ENCODE assay signal across 19 cellular contexts in the genomic region with DNA sequence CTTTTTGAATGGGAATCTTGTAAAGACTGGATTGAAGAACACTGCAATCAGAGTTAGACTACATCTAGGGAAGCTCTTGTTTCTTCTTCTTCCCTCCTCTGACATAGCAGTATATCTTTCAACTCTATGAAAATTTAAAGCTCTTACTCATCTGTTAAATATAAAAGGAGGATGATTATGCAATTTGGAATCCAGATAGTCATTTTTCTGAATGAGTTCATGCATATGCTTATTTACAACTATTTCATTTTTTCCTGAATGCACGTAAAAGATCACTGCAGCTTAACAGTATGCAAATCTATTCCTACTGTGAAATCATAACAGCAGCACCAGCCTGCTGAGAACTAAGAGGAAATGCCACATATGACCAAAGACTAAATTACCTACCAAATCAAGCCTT.
A peak's percentile ranks its signal among the peaks of the same experiment; 100 is the strongest.
DNase-seq lines count a peak whose midpoint lies in the region; ATAC-seq and TF ChIP-seq lines count a peak whose summit lies in the region.
"Had no signal": no experiment of that assay in that cellular context is flagged by ENCODE, and none has a peak within 500 bp of the region (broad histone marks: within the 10 kb centered on the region; RNA-seq: fewer than 3 reads in every experiment).

No MANE protein-coding gene starts in this region.

- no peak overlapping the region for H3K27ac ChIP-seq in mammary epithelial cell (ENCODE audit: insufficient read depth, low read depth, low read length)
- 0 out of 2 replicates have a peak overlapping the region, but pooled peaks have one; percentile 7 for H3K27ac ChIP-seq in SK-N-MC
- H3K27ac ChIP-seq: suprapubic skin had no signal

- CTCF ChIA-PET in mammary epithelial cell (lab: Charles Lee; ENCODE audit: low non-redundant PET): no interaction called here
- CTCF ChIA-PET in MCF 10A (lab: Yijun Ruan, JAX): interaction anchor here (0.6 to 1.1 kb wide), 2 partner anchors 12 to 210 kb away, joined by 3 to 6 read pairs; no protein-coding TSS in a partner anchor

- no peak overlapping the region for H3K4me3 Mint-ChIP-seq in MCF 10A (ENCODE audit: unreplicated experiment)
- no peak overlapping the region for H3K4me3 Mint-ChIP-seq in effector memory CD8-positive, alpha-beta T cell
- H3K4me3 Mint-ChIP-seq: activated CD8-positive, alpha-beta T cell treated with anti-CD3 and anti-CD28 coated beads for 36 hours; CD4-positive, alpha-beta memory T cell; nephron had no signal

- TF ChIP-seq CTCF in mammary epithelial cell (conservative IDR thresholded peaks at IDR 0.05 in 1 of 2, IDR thresholded peaks at IDR 0.05 in 1 of 2; ENCODE audit: extremely low read depth in 1 of 2, insufficient read depth in 1 of 2, low read depth in 1 of 2, low read length in 2 of 2) (no peak), MCF 10A (IDR thresholded peaks at IDR 0.05; ENCODE audit: unreplicated experiment) (no peak), fibroblast of villous mesenchyme (IDR thresholded peaks at IDR 0.05; ENCODE audit: insufficient read depth, low read depth, low read length) (no peak)

- no peak overlapping the region for H2AFZ ChIP-seq in mammary epithelial cell (ENCODE audit: low read depth, low read length)

- no peak overlapping the region for H3K27ac Mint-ChIP-seq in MCF 10A (ENCODE audit: low read depth, unreplicated experiment)
- no peak overlapping the region for H3K27ac Mint-ChIP-seq in effector memory CD8-positive, alpha-beta T cell
- H3K27ac Mint-ChIP-seq: activated CD8-positive, alpha-beta T cell treated with anti-CD3 and anti-CD28 coated beads for 36 hours; CD4-positive, alpha-beta memory T cell had no signal

- no peaks in the 10 kb centered on the region for H4K20me1 ChIP-seq in mammary epithelial cell (ENCODE audit: insufficient read depth, low read length)

- H3K4me3 ChIP-seq in mammary epithelial cell (replicated peaks in 1 of 3; ENCODE audit: insufficient read depth in 1 of 3, low read depth in 2 of 3, low read length in 3 of 3) (no peak overlapping the region), SK-N-MC (peak overlapping the region; percentile 10; the same call in 1 of the 2 replicates), fibroblast of villous mesenchyme (ENCODE audit: low read depth, low read length) (no peak overlapping the region)
- H3K4me3 ChIP-seq: suprapubic skin had no signal

- peaks cover 15% of the 10 kb centered on the region for H3K4me1 Mint-ChIP-seq in MCF 10A (ENCODE audit: insufficient read depth, unreplicated experiment)
- no peaks in the 10 kb centered on the region for H3K4me1 Mint-ChIP-seq in effector memory CD8-positive, alpha-beta T cell (ENCODE audit: low read depth in 2 of 2)
- H3K4me1 Mint-ChIP-seq: CD4-positive, alpha-beta memory T cell had no signal

- H3K9me3 Mint-ChIP-seq in MCF 10A (ENCODE audit: unreplicated experiment): no peaks in the 10 kb centered on the region
- no peaks in the 10 kb centered on the region for H3K9me3 Mint-ChIP-seq in effector memory CD8-positive, alpha-beta T cell
- H3K9me3 Mint-ChIP-seq: activated CD8-positive, alpha-beta T cell treated with anti-CD3 and anti-CD28 coated beads for 36 hours had no signal

- H3K27me3 Mint-ChIP-seq in MCF 10A (ENCODE audit: insufficient read depth, unreplicated experiment): peaks cover 25% of the 10 kb centered on the region
- H3K27me3 Mint-ChIP-seq in effector memory CD8-positive, alpha-beta T cell: peaks cover 28 to 46% of the 10 kb centered on the region in 2 donors

- intact Hi-C loops in mammary epithelial cell (cut with micrococcal nuclease): no loop called here
- intact Hi-C loops in MCF 10A (cut with micrococcal nuclease): no loop called here

- in situ Hi-C loops in mammary epithelial cell (cut with MboI; ENCODE audit: low sequenced_read_pairs in 2 of 2): no loop called here

- no TSS peak for BruUV-seq in mammary epithelial cell (replicated peaks; lab: Mats Ljungman, UMichigan)
- no TSS peak for BruUV-seq in MCF 10A (replicated peaks; lab: Mats Ljungman, UMichigan)

- no peaks in the 10 kb centered on the region for H3K36me3 ChIP-seq in mammary epithelial cell (ENCODE audit: insufficient read depth, low read length)
- H3K36me3 ChIP-seq in SK-N-MC (ENCODE audit: insufficient read depth, low read length): no peaks in the 10 kb centered on the region
- H3K36me3 ChIP-seq: suprapubic skin had no signal

- no peaks in the 10 kb centered on the region for H3K36me3 Mint-ChIP-seq in MCF 10A (ENCODE audit: insufficient read depth, unreplicated experiment)
- H3K36me3 Mint-ChIP-seq in effector memory CD8-positive, alpha-beta T cell (ENCODE audit: insufficient read depth): peaks cover 4% of the 10 kb centered on the region
- H3K36me3 Mint-ChIP-seq: CD4-positive, alpha-beta memory T cell had no signal

- H3K9ac ChIP-seq in mammary epithelial cell (ENCODE audit: insufficient read depth, low read length) (no peak overlapping the region), SK-N-MC (ENCODE audit: insufficient read length) (no peak overlapping the region)

- no peaks in the 10 kb centered on the region for H3K79me2 ChIP-seq in mammary epithelial cell (ENCODE audit: insufficient read depth, low read length)

- H3K4me2 ChIP-seq in mammary epithelial cell (ENCODE audit: insufficient read depth, low read depth, low read length): no peak overlapping the region

- dilution Hi-C loops in mammary epithelial cell (cut with HindIII; ENCODE audit: low sequenced_read_pairs): no loop called here

- H3K9me3 ChIP-seq in mammary epithelial cell (replicated peaks; ENCODE audit: insufficient read depth, low read length): no peaks in the 10 kb centered on the region
- H3K9me3 ChIP-seq in SK-N-MC (ENCODE audit: low read depth, low read length): no peaks in the 10 kb centered on the region; the same call in 1 of the 2 replicates
- H3K9me3 ChIP-seq: suprapubic skin had no signal

- no peaks in the 10 kb centered on the region for H3K27me3 ChIP-seq in mammary epithelial cell (ENCODE audit: insufficient read depth, low read length)

- 63% methylated on average over 1 of the region's 1 CpG for WGBS in mammary epithelial cell (ENCODE audit: low coverage, missing lambda C conversion rate)

- no peak for ATAC-seq in effector memory CD8-positive, alpha-beta T cell (replicated peaks)
- ATAC-seq in GM21737 (IDR thresholded peaks at IDR 0.05; ENCODE audit: unreplicated experiment): no peak
- ATAC-seq: activated CD8-positive, alpha-beta T cell treated with anti-CD3 and anti-CD28 coated beads for 36 hours; esophagus mucosa had no signal

- peak; percentile 28 for DNase-seq in mammary epithelial cell
- no peak for DNase-seq in MCF 10A (ENCODE audit: unreplicated experiment)
- peak; percentile 91 for DNase-seq in SK-N-MC (ENCODE audit: low read depth, low spot score)
- peak; percentile 85 for DNase-seq in fibroblast of villous mesenchyme (ENCODE audit: low read depth)
- no peak for DNase-seq in stimulated activated CD4-positive, alpha-beta T cell treated with anti-CD3 and anti-CD28 coated beads, Interleukin-15, amount 100 ng/mL, for 24 hours
- DNase-seq in effector memory CD8-positive, alpha-beta T cell: no peak
- no peak for DNase-seq in Kasumi-1 (lab: John Stamatoyannopoulos, UW)
- DNase-seq: 8988T; activated CD8-positive, alpha-beta T cell treated with anti-CD3 and anti-CD28 coated beads for 36 hours; anterior cingulate cortex; CD4-positive, alpha-beta memory T cell; cortex of kidney; NCI-H1105 treated with DMSO at 0.1 percent for 48 hours; NCI-H2227 treated with DMSO at 0.1 percent for 48 hours; stimulated activated CD4-positive, alpha-beta T cell treated with anti-CD3 and anti-CD28 coated beads, Interleukin-2, amount 100 ng/mL, for 24 hours had no signal

- POLR2A ChIA-PET in MCF 10A (lab: Yijun Ruan, JAX): interaction anchor here (1.0 kb wide), 1 partner anchor 10 kb away, joined by 3 read pairs; no protein-coding TSS in a partner anchor

- H3K4me1 ChIP-seq in mammary epithelial cell (ENCODE audit: insufficient read depth, low read length): peaks cover 4% of the 10 kb centered on the region

Comparison
In these comparisons a context has a peak if more than half of its experiments do, and no peak if none do; other contexts are left out.
1. DNase-seq: peak in mammary epithelial cell (single experiment), SK-N-MC (single experiment) and fibroblast of villous mesenchyme (single experiment); none in MCF 10A (single experiment), stimulated activated CD4-positive, alpha-beta T cell treated with anti-CD3 and anti-CD28 coated beads, Interleukin-15, amount 100 ng/mL, for 24 hours (single experiment), effector memory CD8-positive, alpha-beta T cell (0 of 3) and Kasumi-1 (0 of 2).